In the genomic region with DNA sequence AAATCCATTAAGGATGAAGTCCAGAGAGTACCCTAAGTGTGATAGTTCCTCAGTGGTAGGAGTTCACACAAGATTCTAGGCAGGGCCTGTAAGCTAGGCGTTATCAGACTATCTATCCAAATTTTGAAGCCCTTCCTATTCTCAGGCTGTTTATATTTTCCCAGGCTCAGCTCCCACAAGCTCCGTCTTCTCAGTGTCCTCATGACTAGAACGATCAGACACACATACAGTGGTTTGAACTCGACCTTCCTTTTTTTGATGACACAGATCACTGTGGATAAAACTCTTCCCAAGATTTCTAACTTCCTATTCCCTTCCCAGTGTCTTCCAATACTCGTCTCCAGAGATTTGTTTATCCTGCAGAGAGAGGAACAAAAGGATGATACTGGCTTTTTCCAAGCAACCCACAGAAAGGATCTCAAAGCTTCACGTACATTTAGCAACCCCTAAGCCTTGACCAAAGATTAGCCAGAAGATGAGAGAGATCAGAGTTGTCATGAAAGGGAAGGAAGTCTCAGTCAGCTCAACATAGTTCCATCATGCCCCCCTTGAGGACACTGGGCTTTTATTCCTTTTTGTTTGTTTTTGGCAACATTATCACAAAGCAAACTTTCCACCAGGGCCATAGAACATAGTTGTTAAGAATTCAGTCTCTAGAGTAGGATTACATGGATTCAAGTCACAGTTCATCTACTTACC, we compare ENCODE assay signal across 20 cellular contexts. TPM values are rescaled to one million over a fixed set of nuclear protein-coding genes. Genes with fewer than 3 reads are reported as not detected.
A peak's percentile ranks its signal among the peaks of the same experiment; 100 is the strongest.
DNase-seq lines count a peak whose midpoint lies in the region; ATAC-seq and TF ChIP-seq lines count a peak whose summit lies in the region.
"Had no signal": no experiment of that assay in that cellular context is flagged by ENCODE, and none has a peak within 500 bp of the region (broad histone marks: within the 10 kb centered on the region; RNA-seq: fewer than 3 reads in every experiment).

No MANE protein-coding gene starts in this region.

- H3K27me3 Mint-ChIP-seq in WTC11 (ENCODE audit: low read depth), result no peaks in the 10 kb centered on the region; the same call in 1 of the 2 replicates
- H3K27me3 Mint-ChIP-seq in activated T-cell treated with anti-CD3 and anti-CD28 coated beads, Interleukin-2, amount 50 U/mL, for 4 hours (ENCODE audit: low read depth), result no peaks in the 10 kb centered on the region
- H3K27me3 Mint-ChIP-seq: IgD-negative memory B cell had no signal

- no peak overlapping the region for H3K27ac Mint-ChIP-seq in WTC11
- H3K27ac Mint-ChIP-seq: CD4-positive, alpha-beta T cell; H9 had no signal

- peaks cover 19% of the 10 kb centered on the region for H3K36me3 Mint-ChIP-seq in WTC11
- H3K36me3 Mint-ChIP-seq in activated T-cell treated with anti-CD3 and anti-CD28 coated beads, Interleukin-2, amount 50 U/mL, for 4 hours (ENCODE audit: insufficient read depth), result no peaks in the 10 kb centered on the region
- H3K36me3 Mint-ChIP-seq: IgD-negative memory B cell had no signal

- H3K4me3 Mint-ChIP-seq in WTC11, result no peak overlapping the region
- H3K4me3 Mint-ChIP-seq in activated T-cell treated with anti-CD3 and anti-CD28 coated beads, Interleukin-2, amount 50 U/mL, for 4 hours, result no peak overlapping the region
- H3K4me3 Mint-ChIP-seq: CD4-positive, alpha-beta T cell; H9; IgD-negative memory B cell had no signal

- no peak overlapping the region for H3K18ac ChIP-seq in mesenchymal stem cell (ENCODE audit: low read depth in 1 of 2, low read length in 2 of 2)

- H3K36me3 ChIP-seq in left ventricle myocardium inferior, result no peaks in the 10 kb centered on the region
- H3K36me3 ChIP-seq in mesenchymal stem cell (ENCODE audit: control insufficient read depth in 1 of 2, insufficient read depth in 2 of 2, low read depth in 1 of 2, low read length in 2 of 2), result no peaks in the 10 kb centered on the region

- H3K4me1 ChIP-seq in left ventricle myocardium inferior, result no peaks in the 10 kb centered on the region
- no peaks in the 10 kb centered on the region for H3K4me1 ChIP-seq in mesenchymal stem cell (ENCODE audit: control insufficient read depth, insufficient read depth, low read depth, low read length)
- H3K4me1 ChIP-seq: A549, Caco-2 had no signal

- no peak overlapping the region for H4K8ac ChIP-seq in mesenchymal stem cell (ENCODE audit: low read length)

- H3K4ac ChIP-seq in mesenchymal stem cell (ENCODE audit: low read depth in 1 of 2, low read length in 2 of 2), result no peak overlapping the region

- H2BK120ac ChIP-seq in mesenchymal stem cell (ENCODE audit: low read depth, low read length), result no peak overlapping the region

- no peak overlapping the region for H2BK12ac ChIP-seq in mesenchymal stem cell (ENCODE audit: low read length in 2 of 2)

- H4K91ac ChIP-seq in mesenchymal stem cell (ENCODE audit: low read length), result no peak overlapping the region

- TF ChIP-seq CTCF in left ventricle myocardium inferior (IDR thresholded peaks at IDR 0.05; ENCODE audit: borderline replicate concordance), result no peak
- TF ChIP-seq CTCF in WTC11 (IDR thresholded peaks at IDR 0.05), result no peak

- H3K23ac ChIP-seq in mesenchymal stem cell (ENCODE audit: low read length in 2 of 2), result no peak overlapping the region

- DNase-seq in left ventricle myocardium inferior (no peak), Right ventricle myocardium superior (no peak), HuH-7 (ENCODE audit: low spot score) (peak; percentile 8), WTC11 (ENCODE audit: low spot score) (no peak), mesenchymal stem cell (peak; percentile 42), DMS 273 (lab: John Stamatoyannopoulos, UW; ENCODE audit: unreplicated experiment) (no peak), left lobe of liver (ENCODE audit: low spot score) (no peak)
- no peak for DNase-seq in activated T-cell treated with anti-CD3 and anti-CD28 coated beads, Interleukin-2, amount 50 U/mL, for 4 hours
- DNase-seq: AML-193; CD4-positive, alpha-beta T cell; DMS 273 treated with DMSO at 0.1 percent for 48 hours; DMS53; DND-41; EL; H9 had no signal

- peaks cover 39% of the 10 kb centered on the region for H3K9me3 Mint-ChIP-seq in WTC11
- peaks cover 17% of the 10 kb centered on the region for H3K9me3 Mint-ChIP-seq in activated T-cell treated with anti-CD3 and anti-CD28 coated beads, Interleukin-2, amount 50 U/mL, for 4 hours

- H3K9me3 ChIP-seq in left ventricle myocardium inferior (replicated peaks) (peaks cover 17% of the 10 kb centered on the region), mesenchymal stem cell (ENCODE audit: control insufficient read depth, low read length) (peaks cover 31% of the 10 kb centered on the region)
- H3K9me3 ChIP-seq: A549, Caco-2 had no signal

- CTCF ChIA-PET in WTC11 (lab: Charles Lee), result interaction anchor here (1.2 kb wide), 1 partner anchor 429 kb away, joined by 3 read pairs; no protein-coding TSS in a partner anchor

- no peaks in the 10 kb centered on the region for H3K4me1 Mint-ChIP-seq in WTC11
- H3K4me1 Mint-ChIP-seq in activated T-cell treated with anti-CD3 and anti-CD28 coated beads, Interleukin-2, amount 50 U/mL, for 4 hours (ENCODE audit: low read depth), result no peaks in the 10 kb centered on the region
- H3K4me1 Mint-ChIP-seq: H9, IgD-negative memory B cell had no signal

- no peak overlapping the region for H3K4me2 ChIP-seq in mesenchymal stem cell (ENCODE audit: low read length, poor library complexity, severe bottlenecking)
- H3K4me2 ChIP-seq: A549 had no signal

- peak overlapping the region; percentile 33 for H3K27ac ChIP-seq in left ventricle myocardium inferior (replicated peaks)
- no peak overlapping the region for H3K27ac ChIP-seq in mesenchymal stem cell (ENCODE audit: low read length, poor library complexity, severe bottlenecking)
- H3K27ac ChIP-seq: 22Rv1, A549, C4-2B had no signal

- no peak overlapping the region for H3K4me3 ChIP-seq in left ventricle myocardium inferior
- no peak overlapping the region for H3K4me3 ChIP-seq in mesenchymal stem cell (ENCODE audit: insufficient read depth in 1 of 2, low read depth in 1 of 2, low read length in 2 of 2)
- H3K4me3 ChIP-seq: A549 had no signal

- H2BK15ac ChIP-seq in mesenchymal stem cell (ENCODE audit: low read depth, poor library complexity, severe bottlenecking), result no peak overlapping the region

- H3K27me3 ChIP-seq in left ventricle myocardium inferior (ENCODE audit: low read depth) (no peaks in the 10 kb centered on the region), mesenchymal stem cell (ENCODE audit: control insufficient read depth in 1 of 2, insufficient read depth in 1 of 2, low read length in 2 of 2) (no peaks in the 10 kb centered on the region)

- ATAC-seq in Right ventricle myocardium superior (ENCODE audit: poor library complexity) (no peak), WTC11 (no peak), left lobe of liver (no peak)
- no peak for ATAC-seq in activated T-cell treated with anti-CD3 and anti-CD28 coated beads, Interleukin-2, amount 50 U/mL, for 4 hours
- ATAC-seq: A549 had no signal

- no peaks in the 10 kb centered on the region for H3K79me1 ChIP-seq in mesenchymal stem cell (replicated peaks; ENCODE audit: low read length, poor library complexity, severe bottlenecking)

- intact Hi-C loops in left ventricle myocardium inferior (cut with micrococcal nuclease) (no loop called here), Right ventricle myocardium superior (cut with DNase I) (no loop called here)

- no peak overlapping the region for H2AFZ ChIP-seq in mesenchymal stem cell (ENCODE audit: low read depth, low read length)

- 56% methylated on average over 5 of the region's 6 CpGs for WGBS in mesenchymal stem cell

- no peak overlapping the region for H2AK5ac ChIP-seq in mesenchymal stem cell (ENCODE audit: low read length, severe bottlenecking)

- H3K9ac ChIP-seq in mesenchymal stem cell (ENCODE audit: low read length), result no peak overlapping the region

- POLR2A ChIA-PET in WTC11 (lab: Charles Lee), result no interaction called here

- H2BK5ac ChIP-seq in mesenchymal stem cell (ENCODE audit: low read depth, low read length, poor library complexity, severe bottlenecking), result no peak overlapping the region

- H3K14ac ChIP-seq in mesenchymal stem cell (ENCODE audit: low read length in 2 of 2), result no peak overlapping the region

TF ChIP-seq in WTC11, 78 proteins besides CTCF, POLR2A, EP300 and RAD21:
- peak; percentile 41; the same call in 1 of the 2 replicates for TF ChIP-seq GABPB1 (CRISPR knock-in tag; IDR thresholded peaks at IDR 0.05)
- TF ChIP-seq, protein P1, sequence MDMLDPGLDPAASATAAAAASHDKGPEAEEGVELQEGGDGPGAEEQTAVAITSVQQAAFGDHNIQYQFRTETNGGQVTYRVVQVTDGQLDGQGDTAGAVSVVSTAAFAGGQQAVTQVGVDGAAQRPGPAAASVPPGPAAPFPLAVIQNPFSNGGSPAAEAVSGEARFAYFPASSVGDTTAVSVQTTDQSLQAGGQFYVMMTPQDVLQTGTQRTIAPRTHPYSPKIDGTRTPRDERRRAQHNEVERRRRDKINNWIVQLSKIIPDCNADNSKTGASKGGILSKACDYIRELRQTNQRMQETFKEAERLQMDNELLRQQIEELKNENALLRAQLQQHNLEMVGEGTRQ (CRISPR knock-in tag; IDR thresholded peaks at IDR 0.05), result no peak

RNA-seq across cellular contexts. Expression of a gene that starts 42.3 kb away (rescaled TPM):
- total RNA-seq in left ventricle myocardium inferior (0.96 TPM), Right ventricle myocardium superior (5.2 TPM), WTC11 (2021) (0.48 to 4.1 TPM (median 2.5 TPM) in 3 replicates), left lobe of liver (2.4 TPM)
- polyA plus RNA-seq in mesenchymal stem cell (2013, experiment 1 of 2), result 0.40 TPM
- polyA plus RNA-seq in mesenchymal stem cell (2013, experiment 2 of 2), result 0.42 TPM
- under 1 TPM in 1 of 3 donors, not detected in 2; 0.03 TPM for total RNA-seq in activated T-cell treated with anti-CD3 and anti-CD28 coated beads, Interleukin-2, amount 50 U/mL, for 4 hours
- total RNA-seq: Caco-2; CD4-positive, alpha-beta T cell had no signal
- polyA plus RNA-seq: A549, IgD-negative memory B cell had no signal

Comparison
In these comparisons a context has a peak if more than half of its experiments do, and no peak if none do; other contexts are left out.
1. DNase-seq: peak in HuH-7 (single experiment) and mesenchymal stem cell (single experiment); none in left ventricle myocardium inferior (single experiment), Right ventricle myocardium superior (single experiment), WTC11 (single experiment), activated T-cell treated with anti-CD3 and anti-CD28 coated beads, Interleukin-2, amount 50 U/mL, for 4 hours (single experiment), DMS 273 (single experiment) and left lobe of liver (single experiment).